Comparison of ENCODE assay signal across 16 cellular contexts in genomic region chr22:46905834-46906233, GRCh38.
DNase-seq lines count a peak whose midpoint lies in the region; ATAC-seq and TF ChIP-seq lines count a peak whose summit lies in the region.
"Had no signal": no experiment of that assay in that cellular context is flagged by ENCODE, and none has a peak within 500 bp of the region (broad histone marks: within the 10 kb centered on the region; RNA-seq: fewer than 3 reads in every experiment).

No MANE protein-coding gene starts in this region.

- no peaks in the 10 kb centered on the region for H3K27me3 ChIP-seq in stomach
- H3K27me3 ChIP-seq in PC-3 (ENCODE audit: low read length), result no peaks in the 10 kb centered on the region

- CTCF ChIA-PET in activated CD8-positive, alpha-beta memory T cell treated with anti-CD3 and anti-CD28 coated beads, Interleukin-2, amount 10 ng/mL, durations not matched to agents 7 days and 5 days (lab: Charles Lee), result no interaction called here
- CTCF ChIA-PET in PC-3 (lab: Charles Lee), result no interaction called here

- no peaks in the 10 kb centered on the region for H4K20me1 ChIP-seq in PC-3 (ENCODE audit: low read length)

- H3K9me3 ChIP-seq in stomach (no peaks in the 10 kb centered on the region), PC-3 (ENCODE audit: low read length) (no peaks in the 10 kb centered on the region)

- intact Hi-C loops in stomach (cut with DNase I; ENCODE audit: low total_unique reads) (no loop called here), PC-3 (cut with micrococcal nuclease) (no loop called here)

- no peak overlapping the region for H2AFZ ChIP-seq in PC-3 (ENCODE audit: low read length)
- H2AFZ ChIP-seq: GM23338 had no signal

- H3K27ac ChIP-seq in stomach (no peak overlapping the region), PC-3 (ENCODE audit: low read length) (no peak overlapping the region)

- no peak overlapping the region for H3K27ac Mint-ChIP-seq in activated CD8-positive, alpha-beta memory T cell treated with anti-CD3 and anti-CD28 coated beads, Interleukin-2, amount 10 ng/mL, durations not matched to agents 7 days and 5 days
- H3K27ac Mint-ChIP-seq: GM23338 had no signal

- no peaks in the 10 kb centered on the region for H3K9me2 ChIP-seq in PC-3 (replicated peaks; ENCODE audit: low read length)

- DNase-seq in activated CD8-positive, alpha-beta memory T cell treated with anti-CD3 and anti-CD28 coated beads, Interleukin-2, amount 10 ng/mL, durations not matched to agents 7 days and 5 days, result peak; percentile 8
- DNase-seq in activated CD8-positive, alpha-beta memory T cell treated with anti-CD3 and anti-CD28 coated beads, Interleukin-2, amount 50 U/mL, for 4 hours, result no peak
- peak; percentile 13 for DNase-seq in islet precursor cell
- DNase-seq in stomach, result peak; percentile 15
- no peak for DNase-seq in PC-3
- no peak for DNase-seq in activated T-cell treated with anti-CD3 and anti-CD28 coated beads, Interleukin-2, amount 50 U/mL, for 4 hours
- DNase-seq: C1 segment of cervical spinal cord; Calu3; CD4-positive, alpha-beta memory T cell; COR-L47; DMS53; DMS79 treated with DMSO at 0.1 percent for 48 hours; GF-D8; H9 had no signal

- H3K4me3 ChIP-seq in stomach, result no peak overlapping the region
- H3K4me3 ChIP-seq in PC-3 (ENCODE audit: low read length), result no peak overlapping the region
- H3K4me3 ChIP-seq: GM23338 had no signal

- H3K4me1 ChIP-seq in stomach (peaks cover 0 to 3% (median 1%) of the 10 kb centered on the region in 4 donors), PC-3 (ENCODE audit: insufficient read depth, low read length) (no peaks in the 10 kb centered on the region)

- H3K36me3 ChIP-seq in stomach (peaks cover 0 to 46% (median 21%) of the 10 kb centered on the region in 4 donors), PC-3 (ENCODE audit: low read depth, low read length) (no peaks in the 10 kb centered on the region)

- TF ChIP-seq POLR2A in stomach (IDR thresholded peaks at IDR 0.05), result no peak

- no peak for TF ChIP-seq CTCF in stomach (IDR thresholded peaks at IDR 0.05)
- no peak for TF ChIP-seq CTCF in PC-3 (conservative IDR thresholded peaks at IDR 0.05; ENCODE audit: low read depth, low read length)

- H3K79me2 ChIP-seq in PC-3 (ENCODE audit: low read length), result no peaks in the 10 kb centered on the region

- WGBS in stomach, 5 donors, result 83 to 86% (median 85%) methylated on average over 8 of the region's 8 CpGs

- no peak overlapping the region for H3K4me2 ChIP-seq in PC-3 (ENCODE audit: low read length)
- H3K4me2 ChIP-seq: GM23338 had no signal

- ATAC-seq in activated CD8-positive, alpha-beta memory T cell treated with anti-CD3 and anti-CD28 coated beads, Interleukin-2, amount 10 ng/mL, durations not matched to agents 7 days and 5 days, result no peak
- no peak for ATAC-seq in PC-3
- no peak for ATAC-seq in activated T-cell treated with anti-CD3 and anti-CD28 coated beads, Interleukin-2, amount 50 U/mL, for 4 hours
- ATAC-seq: GM23338, HCT116 had no signal

- no peaks in the 10 kb centered on the region for H3K4me1 Mint-ChIP-seq in activated CD8-positive, alpha-beta memory T cell treated with anti-CD3 and anti-CD28 coated beads, Interleukin-2, amount 10 ng/mL, durations not matched to agents 7 days and 5 days
- peaks cover 5% of the 10 kb centered on the region for H3K4me1 Mint-ChIP-seq in activated T-cell treated with anti-CD3 and anti-CD28 coated beads, Interleukin-2, amount 50 U/mL, for 4 hours (ENCODE audit: low read depth)

- no peaks in the 10 kb centered on the region for H3K27me3 Mint-ChIP-seq in activated CD8-positive, alpha-beta memory T cell treated with anti-CD3 and anti-CD28 coated beads, Interleukin-2, amount 10 ng/mL, durations not matched to agents 7 days and 5 days
- H3K27me3 Mint-ChIP-seq in activated T-cell treated with anti-CD3 and anti-CD28 coated beads, Interleukin-2, amount 50 U/mL, for 4 hours (ENCODE audit: low read depth), result no peaks in the 10 kb centered on the region
- H3K27me3 Mint-ChIP-seq: CD4-positive, alpha-beta memory T cell had no signal

- H3K9me3 Mint-ChIP-seq in activated CD8-positive, alpha-beta memory T cell treated with anti-CD3 and anti-CD28 coated beads, Interleukin-2, amount 10 ng/mL, durations not matched to agents 7 days and 5 days (ENCODE audit: low read depth), result no peaks in the 10 kb centered on the region
- H3K9me3 Mint-ChIP-seq in activated T-cell treated with anti-CD3 and anti-CD28 coated beads, Interleukin-2, amount 50 U/mL, for 4 hours, result no peaks in the 10 kb centered on the region
- H3K9me3 Mint-ChIP-seq: GM23338, H9 had no signal

- no peaks in the 10 kb centered on the region for H3K36me3 Mint-ChIP-seq in activated CD8-positive, alpha-beta memory T cell treated with anti-CD3 and anti-CD28 coated beads, Interleukin-2, amount 10 ng/mL, durations not matched to agents 7 days and 5 days
- H3K36me3 Mint-ChIP-seq in activated T-cell treated with anti-CD3 and anti-CD28 coated beads, Interleukin-2, amount 50 U/mL, for 4 hours (ENCODE audit: insufficient read depth), result peaks cover 20% of the 10 kb centered on the region

- no peak overlapping the region for H3K4me3 Mint-ChIP-seq in activated CD8-positive, alpha-beta memory T cell treated with anti-CD3 and anti-CD28 coated beads, Interleukin-2, amount 10 ng/mL, durations not matched to agents 7 days and 5 days
- H3K4me3 Mint-ChIP-seq in activated T-cell treated with anti-CD3 and anti-CD28 coated beads, Interleukin-2, amount 50 U/mL, for 4 hours, result no peak overlapping the region
- H3K4me3 Mint-ChIP-seq: CD4-positive, alpha-beta memory T cell; GM23338; H9 had no signal

- POLR2A ChIA-PET in PC-3 (lab: Charles Lee; ENCODE audit: unreplicated experiment), result no interaction called here

- H3K9ac ChIP-seq in PC-3 (ENCODE audit: low read length), result no peak overlapping the region

- H3F3A ChIP-seq in PC-3 (ENCODE audit: low read length, unreplicated experiment), result no peaks in the 10 kb centered on the region

- no peak for TF ChIP-seq EP300 in stomach (IDR thresholded peaks at IDR 0.05)

- BruUV-seq in PC-3 (replicated peaks; lab: Mats Ljungman, UMichigan), result no TSS peak

Comparison
In these comparisons a context has a peak if more than half of its experiments do, and no peak if none do; other contexts are left out.
1. DNase-seq: peak in activated CD8-positive, alpha-beta memory T cell treated with anti-CD3 and anti-CD28 coated beads, Interleukin-2, amount 10 ng/mL, durations not matched to agents 7 days and 5 days (single experiment), islet precursor cell (single experiment) and stomach (single experiment); none in activated CD8-positive, alpha-beta memory T cell treated with anti-CD3 and anti-CD28 coated beads, Interleukin-2, amount 50 U/mL, for 4 hours (single experiment), PC-3 (single experiment) and activated T-cell treated with anti-CD3 and anti-CD28 coated beads, Interleukin-2, amount 50 U/mL, for 4 hours (single experiment).